In genomic region chr6:36196049-36196879, GRCh38 we compare ENCODE assay signal across 8 cellular contexts. TPM values are rescaled to one million over a fixed set of nuclear protein-coding genes. Genes with fewer than 3 reads are reported as not detected.
DNase-seq lines count a peak whose midpoint lies in the region; ATAC-seq and TF ChIP-seq lines count a peak whose summit lies in the region.

Gene BRPF3 (plus strand): TSS chr6:36196744. CDS start chr6:36200323, 3,579 bp downstream.

- H3K9me3 ChIP-seq in A673 (ENCODE audit: low read depth, low read length, poor library complexity, severe bottlenecking) (no peaks in the 10 kb centered on the region), colonic mucosa (no peaks in the 10 kb centered on the region)

- H3K27me3 ChIP-seq in A673 (replicated peaks; ENCODE audit: insufficient read depth, low read depth, low read length, poor library complexity) (no peaks in the 10 kb centered on the region), colonic mucosa (no peaks in the 10 kb centered on the region)

- CTCF ChIA-PET in A673 (lab: Charles Lee), result interaction anchor here (0.5 kb wide), 1 partner anchor 1328 kb away, joined by 3 read pairs; no protein-coding TSS in a partner anchor

- BruUV-seq in A673 (replicated peaks; lab: Mats Ljungman, UMichigan), result no TSS peak

- intact Hi-C loops in A673 (cut with micrococcal nuclease; ENCODE audit: unreplicated experiment), result loop anchor here (2.0 to 10.0 kb wide), 2 partner anchors 71 to 167 kb away; no protein-coding TSS in a partner anchor
- intact Hi-C loops in colonic mucosa (cut with DNase I), result loop anchor here (2.0 to 5.0 kb wide), 3 partner anchors 59 to 174 kb away; partner anchors contain the start of gene SLC26A8
- intact Hi-C loops in left colon (cut with DNase I, micrococcal nuclease), result loop anchor here in 1 of 2 donors (10.0 kb wide), 1 partner anchor 171 kb away; the partner anchor contains the start of genes MAPK14 and SLC26A8

- POLR2A ChIA-PET in A673 (lab: Charles Lee; ENCODE audit: low non-redundant PET), result no interaction called here

- H3K36me3 ChIP-seq in A673 (ENCODE audit: insufficient read depth, low read length, poor library complexity, severe bottlenecking) (peaks cover 13% of the 10 kb centered on the region), colonic mucosa (peaks cover 10% of the 10 kb centered on the region)

- H3K4me3 ChIP-seq in A673 (ENCODE audit: low read depth, low read length, poor library complexity, severe bottlenecking) (peak within 1 kb of the TSS; percentile 70), colonic mucosa (peak within 1 kb of the TSS; percentile 53)

- TF ChIP-seq CTCF in A673 (conservative IDR thresholded peaks at IDR 0.05; ENCODE audit: low read depth, low read length), result peak; percentile 47; the same call in 1 of the 2 replicates
- TF ChIP-seq CTCF in colonic mucosa (IDR thresholded peaks at IDR 0.05), result no peak

- peak; percentile 84 for DNase-seq in A673 (ENCODE audit: low spot score)
- DNase-seq in NCI-H446 (lab: John Stamatoyannopoulos, UW), result peak; percentile 45 to 67
- peak; percentile 71 to 75 for DNase-seq in activated CD4-positive, alpha-beta T cell treated with anti-CD3 and anti-CD28 coated beads for 4 hours
- DNase-seq in colonic mucosa, result peak; percentile 78
- DNase-seq in left colon, result peak; percentile 76 to 86
- peak; percentile 46 to 66 (median 57) for DNase-seq in stimulated activated CD4-positive, alpha-beta T cell treated with anti-CD3 and anti-CD28 coated beads, Interleukin-1b, Interleukin-23, amount 100 ng/mL, for 24 hours (ENCODE audit: low read depth in 4 of 4, low spot score in 1 of 4)

- H3K27ac ChIP-seq in A673 (ENCODE audit: low read depth, low read length, poor library complexity, severe bottlenecking) (peak within 1 kb of the TSS; percentile 96), colonic mucosa (peak within 1 kb of the TSS; percentile 85)

- H3K9ac ChIP-seq in colonic mucosa (ENCODE audit: low read depth in 2 of 2, low read length in 2 of 2), result peak within 1 kb of the TSS; percentile 72 to 92

- H3K4me1 ChIP-seq in A673 (ENCODE audit: insufficient read depth, low read length, poor library complexity, severe bottlenecking) (peaks cover 8% of the 10 kb centered on the region), colonic mucosa (peaks cover 3% of the 10 kb centered on the region)

- ATAC-seq in GM18861 (IDR thresholded peaks at IDR 0.05; ENCODE audit: unreplicated experiment) (peak; percentile 68), HG03139 (IDR thresholded peaks at IDR 0.05; ENCODE audit: unreplicated experiment) (peak; percentile 57), left colon (peak; percentile 79)

RNA-seq across cellular contexts. Expression of gene BRPF3, which starts in this region (rescaled TPM):
- total RNA-seq in A673 (2021) (33.3 and 39.3 TPM in 2 replicates), colonic mucosa (10 to 100 TPM; 61.3 to 68.2 TPM), left colon (10 to 100 TPM; 75.0 to 75.6 TPM)

Comparison
In these comparisons a context has a peak if more than half of its experiments do, and no peak if none do; other contexts are left out.
1. Peak in every context shown above with its lines: DNase-seq, ATAC-seq, H3K4me3 ChIP-seq and H3K27ac ChIP-seq.